In genomic region chr19:1026189-1027019, GRCh38 we compare ENCODE assay signal across 8 cellular contexts. TPM values are rescaled to one million over a fixed set of nuclear protein-coding genes. Genes with fewer than 3 reads are reported as not detected.
DNase-seq lines count a peak whose midpoint lies in the region; ATAC-seq and TF ChIP-seq lines count a peak whose summit lies in the region.

Gene CNN2, plus strand, starts transcription at chr19:1026608. Its CDS starts 54 bp downstream, at chr19:1026662.

- no peaks in the 10 kb centered on the region for H3K9me3 Mint-ChIP-seq in T-helper 1 cell treated with Interleukin-12 subunit alpha and Interleukin-12 subunit beta and Interleukin-4 antibody, amounts not matched to agents 30 μg/mL and 1 μg/mL, for 36 hours

- no peaks in the 10 kb centered on the region for H3K27me3 ChIP-seq in ACC112 (ENCODE audit: insufficient read depth, low read length)
- no peaks in the 10 kb centered on the region for H3K27me3 ChIP-seq in sigmoid colon

- no peaks in the 10 kb centered on the region for H3K9me3 ChIP-seq in sigmoid colon

- H3K27me3 Mint-ChIP-seq in T-helper 1 cell treated with Interleukin-12 subunit alpha and Interleukin-12 subunit beta and Interleukin-4 antibody, amounts not matched to agents 30 μg/mL and 1 μg/mL, for 36 hours (ENCODE audit: low read depth), result no peaks in the 10 kb centered on the region

- peaks cover 30% of the 10 kb centered on the region for H3K79me2 ChIP-seq in ACC112 (ENCODE audit: control insufficient read depth, insufficient read depth, low read length, unreplicated experiment)

- H3K36me3 ChIP-seq in ACC112 (ENCODE audit: insufficient read depth, low read length) (no peaks in the 10 kb centered on the region), sigmoid colon (no peaks in the 10 kb centered on the region)

- H3K4me3 ChIP-seq in ACC112 (ENCODE audit: low read depth, low read length) (peak within 1 kb of the TSS; percentile 84), astrocyte of the spinal cord (ENCODE audit: low read depth, low read length) (peak within 1 kb of the TSS; percentile 100), sigmoid colon (peak within 1 kb of the TSS; percentile 82 to 100 (median 90))

- DNase-seq in HUDEP-2 (lab: John Stamatoyannopoulos, UW; ENCODE audit: unreplicated experiment in 76 of 76) (peak in 50 of 76 experiments; percentile 20 to 79 (median 58)), astrocyte of the spinal cord (ENCODE audit: low read depth, low spot score) (peak; percentile 84), hepatic stellate cell (ENCODE audit: low spot score) (peak; percentile 93), sigmoid colon (peak; percentile 93)

- WGBS in sigmoid colon, 2 donors, result 0% methylated on average over 72 of the region's 72 CpGs

- peak within 1 kb of the TSS; percentile 95 for H3K4me3 Mint-ChIP-seq in T-helper 1 cell treated with Interleukin-12 subunit alpha and Interleukin-12 subunit beta and Interleukin-4 antibody, amounts not matched to agents 30 μg/mL and 1 μg/mL, for 36 hours

- H3K27ac Mint-ChIP-seq in T-helper 1 cell treated with Interleukin-12 subunit alpha and Interleukin-12 subunit beta and Interleukin-4 antibody, amounts not matched to agents 30 μg/mL and 1 μg/mL, for 36 hours, result peak within 1 kb of the TSS; percentile 87

- in situ Hi-C loops in astrocyte of the spinal cord (cut with HindIII; ENCODE audit: low sequenced_read_pairs), result no loop called here

- H3K4me1 ChIP-seq in ACC112 (ENCODE audit: control insufficient read depth, insufficient read depth, low read length, unreplicated experiment), result peaks cover 5% of the 10 kb centered on the region
- peaks cover 0 to 61% (median 43%) of the 10 kb centered on the region in 4 donors for H3K4me1 ChIP-seq in sigmoid colon

- TF ChIP-seq CTCF in astrocyte of the spinal cord (IDR thresholded peaks at IDR 0.05; ENCODE audit: low read depth, low read length) (no peak), sigmoid colon (IDR thresholded peaks at IDR 0.05) (no peak)

- intact Hi-C loops in sigmoid colon (cut with DNase I), result loop anchor here (5.0 kb wide), 1 partner anchor 71 kb away; the partner anchor contains the start of gene POLR2E

- H3K27ac ChIP-seq in ACC112 (ENCODE audit: low read depth, low read length) (peak within 1 kb of the TSS; percentile 59), sigmoid colon (peak within 1 kb of the TSS; percentile 95 to 100 (median 98))

- peaks cover 19% of the 10 kb centered on the region for H3K4me1 Mint-ChIP-seq in T-helper 1 cell treated with Interleukin-12 subunit alpha and Interleukin-12 subunit beta and Interleukin-4 antibody, amounts not matched to agents 30 μg/mL and 1 μg/mL, for 36 hours (ENCODE audit: low read depth)

- peak; percentile 77 to 95 for TF ChIP-seq POLR2A in sigmoid colon (IDR thresholded peaks at IDR 0.05)

- ATAC-seq in GM18868 (IDR thresholded peaks at IDR 0.05; ENCODE audit: unreplicated experiment) (peak; percentile 62), GM21515 (IDR thresholded peaks at IDR 0.05; ENCODE audit: unreplicated experiment) (no peak)

- TF ChIP-seq EP300 in sigmoid colon (IDR thresholded peaks at IDR 0.05), result peak in 1 of 4 donors; percentile 20

- peak within 1 kb of the TSS; percentile 89 for H2AFZ ChIP-seq in ACC112 (ENCODE audit: low read length, unreplicated experiment)

- H3K36me3 Mint-ChIP-seq in T-helper 1 cell treated with Interleukin-12 subunit alpha and Interleukin-12 subunit beta and Interleukin-4 antibody, amounts not matched to agents 30 μg/mL and 1 μg/mL, for 36 hours (ENCODE audit: low read depth), result peaks cover 14% of the 10 kb centered on the region

RNA-seq across cellular contexts. Expression of gene CNN2, which starts in this region (rescaled TPM):
- 10 to 100 TPM; 25.5 to 59.0 (median 36.3) TPM for total RNA-seq in sigmoid colon
- 100 to 1,000 TPM in 1 of 3 donors, 10 to 100 TPM in 2; 48.0 to 115 (median 53.9) TPM for polyA plus RNA-seq in sigmoid colon
